Comparison of ENCODE assay signal across 1 cellular context in genomic region chr22:43969021-43969878, GRCh38.
TF ChIP-seq lines count a peak whose summit lies in the region.

No MANE protein-coding gene starts in this region.

TF ChIP-seq in K562, 482 proteins besides CTCF, POLR2A, EP300 and RAD21 (continued from another document and continues in another):
- TF ChIP-seq ZMIZ1 (IDR thresholded peaks at IDR 0.05; ENCODE audit: low read depth in 2 of 2, low read length in 2 of 2): peak in 1 of 2 experiments; percentile 62; a peak in 1 of 4 replicates
- 0 out of 2 replicates have a peak, but pooled peaks have one; percentile 48 for TF ChIP-seq TEAD2 (tag; IDR thresholded peaks at IDR 0.05)
- TF ChIP-seq ZBTB17 (CRISPR knock-in tag; IDR thresholded peaks at IDR 0.05): no peak
- no peak for TF ChIP-seq ETS2 (tag; IDR thresholded peaks at IDR 0.05; ENCODE audit: borderline replicate concordance, poor library complexity, severe bottlenecking)
- TF ChIP-seq CBX1 (IDR thresholded peaks at IDR 0.05; ENCODE audit: low read depth): no peak
- TF ChIP-seq RBFOX2 (IDR thresholded peaks at IDR 0.05; ENCODE audit: low read depth, low read length): no peak
- TF ChIP-seq, protein P1, sequence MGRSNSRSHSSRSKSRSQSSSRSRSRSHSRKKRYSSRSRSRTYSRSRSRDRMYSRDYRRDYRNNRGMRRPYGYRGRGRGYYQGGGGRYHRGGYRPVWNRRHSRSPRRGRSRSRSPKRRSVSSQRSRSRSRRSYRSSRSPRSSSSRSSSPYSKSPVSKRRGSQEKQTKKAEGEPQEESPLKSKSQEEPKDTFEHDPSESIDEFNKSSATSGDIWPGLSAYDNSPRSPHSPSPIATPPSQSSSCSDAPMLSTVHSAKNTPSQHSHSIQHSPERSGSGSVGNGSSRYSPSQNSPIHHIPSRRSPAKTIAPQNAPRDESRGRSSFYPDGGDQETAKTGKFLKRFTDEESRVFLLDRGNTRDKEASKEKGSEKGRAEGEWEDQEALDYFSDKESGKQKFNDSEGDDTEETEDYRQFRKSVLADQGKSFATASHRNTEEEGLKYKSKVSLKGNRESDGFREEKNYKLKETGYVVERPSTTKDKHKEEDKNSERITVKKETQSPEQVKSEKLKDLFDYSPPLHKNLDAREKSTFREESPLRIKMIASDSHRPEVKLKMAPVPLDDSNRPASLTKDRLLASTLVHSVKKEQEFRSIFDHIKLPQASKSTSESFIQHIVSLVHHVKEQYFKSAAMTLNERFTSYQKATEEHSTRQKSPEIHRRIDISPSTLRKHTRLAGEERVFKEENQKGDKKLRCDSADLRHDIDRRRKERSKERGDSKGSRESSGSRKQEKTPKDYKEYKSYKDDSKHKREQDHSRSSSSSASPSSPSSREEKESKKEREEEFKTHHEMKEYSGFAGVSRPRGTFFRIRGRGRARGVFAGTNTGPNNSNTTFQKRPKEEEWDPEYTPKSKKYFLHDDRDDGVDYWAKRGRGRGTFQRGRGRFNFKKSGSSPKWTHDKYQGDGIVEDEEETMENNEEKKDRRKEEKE (IDR thresholded peaks at IDR 0.05; ENCODE audit: borderline replicate concordance in 1 of 2, control insufficient read depth in 1 of 2, low read depth in 2 of 2, low read length in 1 of 2): no peak
- no peak for TF ChIP-seq RBM34 (IDR thresholded peaks at IDR 0.05; ENCODE audit: borderline replicate concordance, insufficient read depth, low read length)
- no peak for TF ChIP-seq ZNF133 (CRISPR knock-in tag; IDR thresholded peaks at IDR 0.05)
- no peak for TF ChIP-seq THAP12 (CRISPR knock-in tag; IDR thresholded peaks at IDR 0.05)
- no peak for TF ChIP-seq ZNF778 (CRISPR knock-in tag; IDR thresholded peaks at IDR 0.05)
- peak; percentile 78 for TF ChIP-seq POLR2AphosphoS5 (IDR thresholded peaks at IDR 0.05; ENCODE audit: control insufficient read depth, insufficient read depth, low read depth, low read length)
- no peak for TF ChIP-seq PHF8 (IDR thresholded peaks at IDR 0.05; ENCODE audit: borderline replicate concordance, low read length)
- TF ChIP-seq HNRNPUL1 (IDR thresholded peaks at IDR 0.05; ENCODE audit: low read length): no peak
- no peak for TF ChIP-seq GATAD2B (IDR thresholded peaks at IDR 0.05; ENCODE audit: borderline replicate concordance)
- TF ChIP-seq SETDB1 (IDR thresholded peaks at IDR 0.05; ENCODE audit: low read length): no peak
- TF ChIP-seq ZNF146 (CRISPR knock-in tag; IDR thresholded peaks at IDR 0.05; ENCODE audit: unreplicated experiment): no peak
- no peak for TF ChIP-seq SREBF2 (CRISPR knock-in tag; IDR thresholded peaks at IDR 0.05)
- TF ChIP-seq ZC3H8 (IDR thresholded peaks at IDR 0.05): no peak
- no peak for TF ChIP-seq NR0B1 (IDR thresholded peaks at IDR 0.05; ENCODE audit: partially characterized antibody)
- no peak for TF ChIP-seq ZNF143 (CRISPR knock-in tag; IDR thresholded peaks at IDR 0.05)
- no peak for TF ChIP-seq SRSF9 (IDR thresholded peaks at IDR 0.05; ENCODE audit: borderline replicate concordance, low read depth, low read length)
- no peak for TF ChIP-seq CSDE1 (IDR thresholded peaks at IDR 0.05)
- TF ChIP-seq, protein P2, sequence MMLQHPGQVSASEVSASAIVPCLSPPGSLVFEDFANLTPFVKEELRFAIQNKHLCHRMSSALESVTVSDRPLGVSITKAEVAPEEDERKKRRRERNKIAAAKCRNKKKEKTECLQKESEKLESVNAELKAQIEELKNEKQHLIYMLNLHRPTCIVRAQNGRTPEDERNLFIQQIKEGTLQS (IDR thresholded peaks at IDR 0.05): no peak
- TF ChIP-seq, protein P2 (CRISPR knock-in tag; conservative IDR thresholded peaks at IDR 0.05): no peak
- no peak for TF ChIP-seq NUFIP1 (IDR thresholded peaks at IDR 0.05; ENCODE audit: partially characterized antibody)
- TF ChIP-seq BDP1 (IDR thresholded peaks at IDR 0.05; ENCODE audit: insufficient read depth, insufficient read length): no peak
- TF ChIP-seq ARID3A (IDR thresholded peaks at IDR 0.05; ENCODE audit: borderline replicate concordance, low read depth, low read length): no peak
- no peak for TF ChIP-seq ZNF717 (CRISPR knock-in tag; IDR thresholded peaks at IDR 0.05)
- TF ChIP-seq HDAC6 (IDR thresholded peaks at IDR 0.05; ENCODE audit: low read depth, low read length): no peak
- peak; percentile 97 for TF ChIP-seq CBFA2T3 (IDR thresholded peaks at IDR 0.05)
- TF ChIP-seq TFAP4 (CRISPR knock-in tag; IDR thresholded peaks at IDR 0.05; ENCODE audit: borderline replicate concordance): 0 out of 2 replicates have a peak, but pooled peaks have one; percentile 23
- TF ChIP-seq ZNF354B (CRISPR knock-in tag; IDR thresholded peaks at IDR 0.05): no peak
- no peak for TF ChIP-seq ZZZ3 (IDR thresholded peaks at IDR 0.05)
- TF ChIP-seq RBM14 (IDR thresholded peaks at IDR 0.05; ENCODE audit: borderline replicate concordance, insufficient read depth, low read depth, low read length): no peak
- TF ChIP-seq OTX1 (CRISPR knock-in tag; IDR thresholded peaks at IDR 0.05): no peak
- no peak for TF ChIP-seq NFXL1 (CRISPR knock-in tag; IDR thresholded peaks at IDR 0.05)
- no peak for TF ChIP-seq RFX1 (IDR thresholded peaks at IDR 0.05)
- TF ChIP-seq MEF2A (IDR thresholded peaks at IDR 0.05; ENCODE audit: control insufficient read depth, low read depth, low read length): no peak
- TF ChIP-seq HSF4 (CRISPR knock-in tag; IDR thresholded peaks at IDR 0.05; ENCODE audit: borderline replicate concordance): no peak
- no peak for TF ChIP-seq WHSC1 (IDR thresholded peaks at IDR 0.05; ENCODE audit: low read length)
- TF ChIP-seq CBX2 (IDR thresholded peaks at IDR 0.05; ENCODE audit: insufficient read depth, low read length, poor library complexity, severe bottlenecking): no peak
- no peak for TF ChIP-seq RBM39 (optimal IDR thresholded peaks at IDR 0.05; ENCODE audit: low read depth, low read length)
- no peak for TF ChIP-seq SREBF1 (IDR thresholded peaks at IDR 0.05; ENCODE audit: borderline replicate concordance, low read depth, low read length)
- TF ChIP-seq, protein P3, sequence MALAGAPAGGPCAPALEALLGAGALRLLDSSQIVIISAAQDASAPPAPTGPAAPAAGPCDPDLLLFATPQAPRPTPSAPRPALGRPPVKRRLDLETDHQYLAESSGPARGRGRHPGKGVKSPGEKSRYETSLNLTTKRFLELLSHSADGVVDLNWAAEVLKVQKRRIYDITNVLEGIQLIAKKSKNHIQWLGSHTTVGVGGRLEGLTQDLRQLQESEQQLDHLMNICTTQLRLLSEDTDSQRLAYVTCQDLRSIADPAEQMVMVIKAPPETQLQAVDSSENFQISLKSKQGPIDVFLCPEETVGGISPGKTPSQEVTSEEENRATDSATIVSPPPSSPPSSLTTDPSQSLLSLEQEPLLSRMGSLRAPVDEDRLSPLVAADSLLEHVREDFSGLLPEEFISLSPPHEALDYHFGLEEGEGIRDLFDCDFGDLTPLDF (CRISPR knock-in tag; IDR thresholded peaks at IDR 0.05): no peak
- TF ChIP-seq PCBP2 (IDR thresholded peaks at IDR 0.05; ENCODE audit: low read depth, low read length, poor library complexity, severe bottlenecking): no peak
- no peak for TF ChIP-seq PRMT5 (CRISPR knock-in tag; IDR thresholded peaks at IDR 0.05)
- TF ChIP-seq NFRKB (IDR thresholded peaks at IDR 0.05; ENCODE audit: low read depth): peak; percentile 50; the same call in 1 of the 2 replicates
- TF ChIP-seq ZNF3 (CRISPR knock-in tag; IDR thresholded peaks at IDR 0.05): no peak
- TF ChIP-seq ZNF518B (CRISPR knock-in tag; IDR thresholded peaks at IDR 0.05): no peak
- TF ChIP-seq ZNF79 (CRISPR knock-in tag; IDR thresholded peaks at IDR 0.05; ENCODE audit: low read depth): no peak
